Comparison of ENCODE assay signal across 1 cellular context in genomic region chr4:36235306-36235705, GRCh38.
TF ChIP-seq lines count a peak whose summit lies in the region.

No MANE protein-coding gene starts in this region.

TF ChIP-seq in SK-N-SH treated with all-trans-retinoic acid at 6 μM for 48 hours, 23 proteins besides CTCF, POLR2A, EP300 and RAD21 (continued from another document):
- TF ChIP-seq ESRRG (CRISPR knock-in tag; IDR thresholded peaks at IDR 0.05) (no peak), ZNF70 (CRISPR knock-in tag; IDR thresholded peaks at IDR 0.05) (no peak), SNAI2 (CRISPR knock-in tag; IDR thresholded peaks at IDR 0.05) (no peak), ZFP3 (CRISPR knock-in tag; IDR thresholded peaks at IDR 0.05) (no peak), TSHZ2 (CRISPR knock-in tag; IDR thresholded peaks at IDR 0.05) (no peak), RARB (CRISPR knock-in tag; IDR thresholded peaks at IDR 0.05) (no peak)
